29 cellular contexts compared by ENCODE assay signal in genomic region chr9:95977366-95977765, GRCh38.
"Had no signal": no experiment of that assay in that cellular context is flagged by ENCODE, and none has a peak within 500 bp of the region (broad histone marks: within the 10 kb centered on the region; RNA-seq: fewer than 3 reads in every experiment).

No MANE protein-coding gene starts in this region.

- H3K4me3 ChIP-seq: coronary artery, dorsolateral prefrontal cortex, esophagus muscularis mucosa, gastroesophageal sphincter, heart right ventricle had no signal

- H3K4me1 Mint-ChIP-seq: activated T-helper 17 cell treated with anti-CD3 and anti-CD28 coated beads, Interleukin-2, amount 50 U/mL, for 72 hours; endodermal cell had no signal

- H3K27ac ChIP-seq: brain microvascular endothelial cell, coronary artery, esophagus muscularis mucosa, gastroesophageal sphincter, heart right ventricle had no signal

- ATAC-seq: activated CD4-positive, alpha-beta T cell treated with anti-CD3 and anti-CD28 coated beads for 36 hours; activated CD8-positive, alpha-beta T cell treated with anti-CD3 and anti-CD28 coated beads for 36 hours; activated T-cell treated with anti-CD3 and anti-CD28 coated beads, Interleukin-2, amount 50 U/mL, for 4 hours; activated T-helper 17 cell treated with anti-CD3 and anti-CD28 coated beads, Interleukin-2, amount 50 U/mL, for 72 hours; gastroesophageal sphincter; heart right ventricle had no signal

- DNase-seq: activated CD4-positive, alpha-beta T cell treated with anti-CD3 and anti-CD28 coated beads for 36 hours; activated CD4-positive, alpha-beta T cell treated with anti-CD3 and anti-CD28 coated beads, Interleukin-2, amount 10 ng/mL, durations not matched to agents 7 days and 5 days; activated CD4-positive, alpha-beta T cell treated with anti-CD3 and anti-CD28 coated beads, Interleukin-2, amount 50 U/mL, for 4 hours; activated CD4-positive, CD25-positive, alpha-beta regulatory T cell; activated CD4-positive, CD25-positive, alpha-beta regulatory T cell treated with anti-CD3 and anti-CD28 coated beads, Interleukin-2, amount 50 U/mL, for 72 hours; activated CD8-positive, alpha-beta memory T cell treated with anti-CD3 and anti-CD28 coated beads for 24 hours; activated CD8-positive, alpha-beta T cell treated with anti-CD3 and anti-CD28 coated beads for 36 hours; activated effector memory CD4-positive, alpha-beta T cell treated with Interleukin-2 at 50 U/mL for 16 hours; activated gamma-delta T cell treated with Interleukin-2 at 50 U/mL for 16 hours; activated naive CD4-positive, alpha-beta T cell treated with anti-CD3 and anti-CD28 coated beads, Interleukin-2, amount 50 U/mL, for 16 hours; activated naive CD4-positive, alpha-beta T cell treated with Interleukin-2 at 50 U/mL for 16 hours; activated T-cell treated with anti-CD3 and anti-CD28 coated beads, Interleukin-2, amount 50 U/mL, for 4 hours; amniotic stem cell; anterior cingulate cortex; brain microvascular endothelial cell; dorsolateral prefrontal cortex; effector memory CD4-positive, alpha-beta T cell; endodermal cell; erythroblast; foreskin melanocyte; heart right ventricle; T1000 had no signal

- H3K9me3 Mint-ChIP-seq: activated T-cell treated with anti-CD3 and anti-CD28 coated beads, Interleukin-2, amount 50 U/mL, for 4 hours; central memory CD8-positive, alpha-beta T cell; endodermal cell had no signal

- H3K27me3 ChIP-seq: brain microvascular endothelial cell, dorsolateral prefrontal cortex, esophagus muscularis mucosa, gastroesophageal sphincter, heart right ventricle had no signal

- H3K27ac Mint-ChIP-seq: activated CD4-positive, alpha-beta T cell treated with anti-CD3 and anti-CD28 coated beads for 36 hours; activated CD4-positive, alpha-beta T cell treated with anti-CD3 and anti-CD28 coated beads, Interleukin-2, amount 10 ng/mL, durations not matched to agents 7 days and 5 days; activated CD8-positive, alpha-beta T cell treated with anti-CD3 and anti-CD28 coated beads for 36 hours; activated naive CD8-positive, alpha-beta T cell; dendritic cell treated with granulocyte-macrophage colony-stimulating factor and Interleukin-4, amounts not matched to agents 40 ng/mL and 50 ng/mL, for 4 days; endodermal cell had no signal

- H3K27me3 Mint-ChIP-seq: activated CD4-positive, alpha-beta T cell treated with anti-CD3 and anti-CD28 coated beads for 36 hours; activated CD4-positive, alpha-beta T cell treated with anti-CD3 and anti-CD28 coated beads, Interleukin-2, amount 10 ng/mL, durations not matched to agents 7 days and 5 days; activated CD8-positive, alpha-beta T cell treated with anti-CD3 and anti-CD28 coated beads for 36 hours; activated naive CD8-positive, alpha-beta T cell; activated T-helper 17 cell treated with anti-CD3 and anti-CD28 coated beads, Interleukin-2, amount 50 U/mL, for 72 hours; central memory CD8-positive, alpha-beta T cell; dendritic cell treated with granulocyte-macrophage colony-stimulating factor and Interleukin-4, amounts not matched to agents 40 ng/mL and 50 ng/mL, for 4 days had no signal

- H3K4me3 Mint-ChIP-seq: activated CD4-positive, alpha-beta T cell treated with anti-CD3 and anti-CD28 coated beads for 36 hours; activated CD4-positive, alpha-beta T cell treated with anti-CD3 and anti-CD28 coated beads, Interleukin-2, amount 10 ng/mL, durations not matched to agents 7 days and 5 days; activated CD8-positive, alpha-beta T cell treated with anti-CD3 and anti-CD28 coated beads for 36 hours; activated naive CD8-positive, alpha-beta T cell; activated T-cell treated with anti-CD3 and anti-CD28 coated beads, Interleukin-2, amount 50 U/mL, for 4 hours; activated T-helper 17 cell treated with anti-CD3 and anti-CD28 coated beads, Interleukin-2, amount 50 U/mL, for 72 hours; central memory CD8-positive, alpha-beta T cell; dendritic cell treated with granulocyte-macrophage colony-stimulating factor and Interleukin-4, amounts not matched to agents 40 ng/mL and 50 ng/mL, for 4 days; endodermal cell had no signal

- H3K9me3 ChIP-seq: esophagus muscularis mucosa, gastroesophageal sphincter, heart right ventricle had no signal
